Comparison of ENCODE assay signal across 17 cellular contexts in the genomic region with DNA sequence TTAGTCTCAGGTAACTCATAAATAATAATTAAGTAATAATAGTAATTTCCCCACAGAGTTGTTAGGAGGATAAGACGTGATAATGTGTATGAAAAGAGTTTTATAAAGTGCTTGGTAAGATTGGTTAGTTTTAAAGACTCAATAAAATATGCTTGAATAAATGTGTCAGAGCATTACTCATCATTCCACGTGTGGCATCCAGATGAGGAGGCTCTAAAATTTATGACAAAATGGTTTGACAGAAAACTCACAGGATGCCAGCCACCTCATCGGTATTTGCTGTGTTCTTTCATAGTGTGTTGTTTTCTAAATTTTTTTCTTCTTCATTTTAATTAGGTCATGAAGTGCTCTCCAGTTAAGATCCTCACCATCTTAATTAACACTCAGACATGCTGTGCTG. TPM values are rescaled to one million over a fixed set of nuclear protein-coding genes. Genes with fewer than 3 reads are reported as not detected.
DNase-seq lines count a peak whose midpoint lies in the region; ATAC-seq and TF ChIP-seq lines count a peak whose summit lies in the region.
"Had no signal": no experiment of that assay in that cellular context is flagged by ENCODE, and none has a peak within 500 bp of the region (broad histone marks: within the 10 kb centered on the region; RNA-seq: fewer than 3 reads in every experiment).

No MANE protein-coding gene starts in this region.

- peaks cover 14% of the 10 kb centered on the region for H3K4me1 ChIP-seq in psoas muscle
- H3K4me1 ChIP-seq: BLaER1 treated with 17β-estradiol and CSF1 and Interleukin-3, amounts not matched to agents 10 nM and 100 nM had no signal

- H3K27ac ChIP-seq in psoas muscle = no peak overlapping the region
- H3K27ac ChIP-seq: BLaER1 treated with 17β-estradiol and CSF1 and Interleukin-3, amounts not matched to agents 10 nM and 100 nM; PC-9 had no signal

- ATAC-seq in esophagus mucosa (peak; percentile 31), GM21576 (IDR thresholded peaks at IDR 0.05; ENCODE audit: unreplicated experiment) (no peak), HG02623 (IDR thresholded peaks at IDR 0.05; ENCODE audit: unreplicated experiment) (no peak), psoas muscle (no peak), GM18907 (IDR thresholded peaks at IDR 0.05; ENCODE audit: unreplicated experiment) (no peak)
- ATAC-seq: GM23338, HCT116, Right ventricle myocardium inferior had no signal

- no peaks in the 10 kb centered on the region for H3K9me3 ChIP-seq in MG63
- H3K9me3 ChIP-seq in psoas muscle = no peaks in the 10 kb centered on the region
- H3K9me3 ChIP-seq: BLaER1 treated with 17β-estradiol and CSF1 and Interleukin-3, amounts not matched to agents 10 nM and 100 nM had no signal

- intact Hi-C loops in psoas muscle (cut with DNase I) = no loop called here

- peak; percentile 2 for DNase-seq in ELR (ENCODE audit: low read depth)
- DNase-seq in MG63 = peak; percentile 29
- DNase-seq in psoas muscle = no peak
- DNase-seq: CD8-positive, alpha-beta memory T cell; KG1; NCI-H1092; NCI-H2081 treated with DMSO at 0.1 percent for 48 hours; PC-9 had no signal

- no peak overlapping the region for H3K4me3 ChIP-seq in MG63
- no peak overlapping the region for H3K4me3 ChIP-seq in psoas muscle
- H3K4me3 ChIP-seq: BLaER1 treated with 17β-estradiol and CSF1 and Interleukin-3, amounts not matched to agents 10 nM and 100 nM; GM23338; PC-9 had no signal

- H3K36me3 ChIP-seq in MG63 (no peaks in the 10 kb centered on the region), psoas muscle (ENCODE audit: insufficient read depth in 1 of 2, low read depth in 1 of 2) (no peaks in the 10 kb centered on the region)
- H3K36me3 ChIP-seq: BLaER1 treated with 17β-estradiol and CSF1 and Interleukin-3, amounts not matched to agents 10 nM and 100 nM had no signal

- TF ChIP-seq CTCF in psoas muscle (IDR thresholded peaks at IDR 0.05) = no peak

- H3K27me3 ChIP-seq in MG63 = no peaks in the 10 kb centered on the region
- no peaks in the 10 kb centered on the region for H3K27me3 ChIP-seq in psoas muscle (ENCODE audit: insufficient read depth in 3 of 3, low read length in 2 of 3)
- H3K27me3 ChIP-seq: BLaER1 treated with 17β-estradiol and CSF1 and Interleukin-3, amounts not matched to agents 10 nM and 100 nM had no signal

- WGBS in psoas muscle, 3 donors = 53 to 59% (median 58%) methylated on average over 3 of the region's 3 CpGs

RNA-seq across cellular contexts. Expression of gene SPAG17, which starts 19.1 kb away (rescaled TPM):
- total RNA-seq in MG63 (2014; rRNA removed; shearing (Covaris generic); ENCODE audit: low replicate concordance) = 0.25 TPM in 1 of 2 replicates, not detected in the other
- total RNA-seq in esophagus mucosa (18.8 TPM), psoas muscle (under 1 TPM in 1 of 4 donors, not detected in 3; 0.46 TPM)
- polyA plus RNA-seq in psoas muscle = under 1 TPM; 0.03 to 0.09 (median 0.09) TPM
- total RNA-seq: CD8-positive, alpha-beta memory T cell; PC-9; Right ventricle myocardium inferior had no signal
- polyA plus RNA-seq: AG04450; CD8-positive, alpha-beta memory T cell had no signal

Comparison
In these comparisons a context has a peak if more than half of its experiments do, and no peak if none do; other contexts are left out.
1. DNase-seq: peak in ELR (single experiment) and MG63 (single experiment); none in psoas muscle (0 of 2).
2. RNA of gene SPAG17, which starts 19.1 kb away (total RNA-seq): 18.8 TPM in esophagus mucosa (single experiment); 0.46 TPM in psoas muscle and 0.25 TPM in MG63; every median in the first group is over 10 times any median in the second.